27 cellular contexts compared by ENCODE assay signal in genomic region chr20:6506906-6507305, GRCh38.
"Had no signal": no experiment of that assay in that cellular context is flagged by ENCODE, and none has a peak within 500 bp of the region (broad histone marks: within the 10 kb centered on the region; RNA-seq: fewer than 3 reads in every experiment).

No MANE protein-coding gene starts in this region.

- DNase-seq: activated B cell treated with CpG ODN at 0.5 μM for 24 hours; activated CD4-positive, alpha-beta memory T cell treated with anti-CD3 and anti-CD28 coated beads for 36 hours; activated CD4-positive, alpha-beta T cell treated with anti-CD3 and anti-CD28 coated beads for 4 hours; activated CD4-positive, alpha-beta T cell treated with anti-CD3 and anti-CD28 coated beads, Interleukin-2, amount 10 ng/mL, durations not matched to agents 24 days and 14 days; activated CD4-positive, alpha-beta T cell treated with anti-CD3 and anti-CD28 coated beads, Interleukin-2, amount 50 U/mL, for 1 hour; activated CD4-positive, alpha-beta T cell treated with anti-CD3 and anti-CD28 coated beads, Interleukin-2, amount 50 U/mL, for 4 hours; activated CD4-positive, CD25-positive, alpha-beta regulatory T cell treated with anti-CD3 and anti-CD28 coated beads, Interleukin-2, amount 50 U/mL, for 72 hours; activated CD8-positive, alpha-beta memory T cell treated with anti-CD3 and anti-CD28 coated beads, Interleukin-2, amount 50 U/mL, for 4 hours; activated CD8-positive, alpha-beta T cell treated with anti-CD3 and anti-CD28 coated beads for 36 hours; activated effector memory CD4-positive, alpha-beta T cell treated with Interleukin-2 at 50 U/mL for 16 hours; activated gamma-delta T cell; activated naive CD4-positive, alpha-beta T cell treated with anti-CD3 and anti-CD28 coated beads, Interleukin-2, amount 10 ng/mL, durations not matched to agents 7 days and 5 days; activated naive CD4-positive, alpha-beta T cell treated with Interleukin-2 at 50 U/mL for 16 hours; activated naive CD8-positive, alpha-beta T cell treated with anti-CD3 and anti-CD28 coated beads, Interleukin-2, amount 10 ng/mL, durations not matched to agents 7 days and 5 days; activated naive CD8-positive, alpha-beta T cell treated with anti-CD3 and anti-CD28 coated beads, Interleukin-2, amount 50 U/mL, for 24 hours; activated T-cell treated with anti-CD3 and anti-CD28 coated beads for 4 hours; activated T-cell treated with anti-CD3 and anti-CD28 coated beads, Interleukin-2, amount 50 U/mL, for 1 hour; activated T-cell treated with anti-CD3 and anti-CD28 coated beads, Interleukin-2, amount 50 U/mL, for 48 hours; amygdala; anterior cingulate cortex; caudate nucleus; cerebellar nuclear complex; T-helper 2 cell; T-helper 9 cell had no signal

- H3K27ac ChIP-seq: ascending aorta, cardiac muscle cell, VCaP had no signal

- ATAC-seq: activated CD8-positive, alpha-beta T cell treated with anti-CD3 and anti-CD28 coated beads for 36 hours; activated naive CD8-positive, alpha-beta T cell treated with anti-CD3 and anti-CD28 coated beads, Interleukin-2, amount 50 U/mL, for 24 hours had no signal

- H3K4me3 ChIP-seq: ascending aorta, cardiac muscle cell had no signal

- H3K27me3 ChIP-seq: ascending aorta, cardiac muscle cell had no signal

- H3K4me1 ChIP-seq: ascending aorta had no signal

- H3K36me3 ChIP-seq: ascending aorta, cardiac muscle cell had no signal
